In genomic region chr12:6450869-6451347, GRCh38 we compare ENCODE assay signal across 9 cellular contexts. TPM values are rescaled to one million over a fixed set of nuclear protein-coding genes. Genes with fewer than 3 reads are reported as not detected.
A peak's percentile ranks its signal among the peaks of the same experiment; 100 is the strongest.
DNase-seq lines count a peak whose midpoint lies in the region; ATAC-seq and TF ChIP-seq lines count a peak whose summit lies in the region.
"Had no signal": no experiment of that assay in that cellular context is flagged by ENCODE, and none has a peak within 500 bp of the region (broad histone marks: within the 10 kb centered on the region; RNA-seq: fewer than 3 reads in every experiment).

No MANE protein-coding gene starts in this region.

- ATAC-seq in naive B cell (ENCODE audit: low read depth in 2 of 2): no peak
- no peak for ATAC-seq in HG03280 (IDR thresholded peaks at IDR 0.05; ENCODE audit: unreplicated experiment)
- no peak for ATAC-seq in GM18909 (IDR thresholded peaks at IDR 0.05; ENCODE audit: poor library complexity, unreplicated experiment)
- no peak for ATAC-seq in GM19395 (IDR thresholded peaks at IDR 0.05; ENCODE audit: unreplicated experiment)
- ATAC-seq: HCT116 had no signal

- TF ChIP-seq CTCF in BE2C (IDR thresholded peaks at IDR 0.05; ENCODE audit: low read depth, low read length): no peak

- H3K36me3 Mint-ChIP-seq in naive B cell: peaks cover 6 to 7% of the 10 kb centered on the region in 2 donors

- H3K4me1 Mint-ChIP-seq in naive B cell: peaks cover 55 to 71% (median 65%) of the 10 kb centered on the region in 3 donors

- peak overlapping the region; percentile 93 to 100 (median 100) for H3K4me3 Mint-ChIP-seq in naive B cell

- H3K27ac ChIP-seq in effector memory CD4-positive, alpha-beta T cell (ENCODE audit: insufficient read depth, low read length, poor library complexity, severe bottlenecking): peak overlapping the region; percentile 95

- no peaks in the 10 kb centered on the region for H3K27me3 ChIP-seq in BE2C
- H3K27me3 ChIP-seq in effector memory CD4-positive, alpha-beta T cell (replicated peaks; ENCODE audit: control insufficient read depth, insufficient read depth, low read length, poor library complexity, severe bottlenecking): no peaks in the 10 kb centered on the region

- H3K36me3 ChIP-seq in BE2C: no peaks in the 10 kb centered on the region; the same call in 1 of the 2 replicates
- H3K36me3 ChIP-seq in effector memory CD4-positive, alpha-beta T cell (ENCODE audit: control insufficient read depth, insufficient read depth, low read length): peaks cover 20% of the 10 kb centered on the region

- H3K27me3 Mint-ChIP-seq in naive B cell: no peaks in the 10 kb centered on the region

- DNase-seq in BE2C (no peak), NCI-H2227 (lab: John Stamatoyannopoulos, UW; ENCODE audit: unreplicated experiment) (peak; percentile 66), naive B cell (no peak), NCI-H345 treated with DMSO at 0.1 percent for 48 hours (lab: John Stamatoyannopoulos, UW; ENCODE audit: unreplicated experiment) (no peak)
- DNase-seq in effector memory CD4-positive, alpha-beta T cell: no peak

- H3K9me3 ChIP-seq in BE2C: no peaks in the 10 kb centered on the region
- no peaks in the 10 kb centered on the region for H3K9me3 ChIP-seq in effector memory CD4-positive, alpha-beta T cell (ENCODE audit: control insufficient read depth, low read length)

- peaks cover 12% of the 10 kb centered on the region for H3K4me1 ChIP-seq in BE2C
- H3K4me1 ChIP-seq in effector memory CD4-positive, alpha-beta T cell (ENCODE audit: control insufficient read depth, insufficient read depth, low read length, poor library complexity, severe bottlenecking): peaks cover 36% of the 10 kb centered on the region

- H3K4me3 ChIP-seq in BE2C (ENCODE audit: low read depth, low read length): peak overlapping the region; percentile 91
- H3K4me3 ChIP-seq in effector memory CD4-positive, alpha-beta T cell (ENCODE audit: insufficient read depth, low read depth, low read length, poor library complexity, severe bottlenecking): peak overlapping the region; percentile 94

- H3K9me3 Mint-ChIP-seq in naive B cell: no peaks in the 10 kb centered on the region

- H3K27ac Mint-ChIP-seq in naive B cell: peak overlapping the region; percentile 93 to 100 (median 99)

RNA-seq across cellular contexts. Expression of gene TAPBPL, which starts 0.9 kb away (rescaled TPM):
- 9.8 TPM for polyA plus RNA-seq in BE2C (2012; ENCODE audit: insufficient read depth, insufficient read length, low read depth)
- 100 to 1,000 TPM in 3 of 6 donors, 10 to 100 TPM in 3; 61.0 to 128 (median 108) TPM for polyA plus RNA-seq in naive B cell (ENCODE audit: low read depth in 6 of 6)

RNA-seq across cellular contexts. Expression of gene CD27, which starts 6.2 kb away (rescaled TPM):
- polyA plus RNA-seq in BE2C (2012; ENCODE audit: insufficient read depth, insufficient read length, low read depth): 2.4 TPM
- polyA plus RNA-seq in naive B cell (ENCODE audit: low read depth in 6 of 6): 10 to 100 TPM in 1 of 6 donors, 1 to 10 TPM in 5; 3.2 to 14.8 (median 6.6) TPM

RNA-seq across cellular contexts. Expression of gene VAMP1, which starts 19.6 kb away (rescaled TPM):
- polyA plus RNA-seq in BE2C (2012; ENCODE audit: insufficient read depth, insufficient read length, low read depth): 4.2 TPM
- 1 to 10 TPM; 1.7 to 6.7 (median 4.5) TPM for polyA plus RNA-seq in naive B cell (ENCODE audit: low read depth in 6 of 6)

RNA-seq across cellular contexts. Expression of gene MRPL51, which starts 42.2 kb away (rescaled TPM):
- polyA plus RNA-seq in BE2C (2012; ENCODE audit: insufficient read depth, insufficient read length, low read depth): 231 TPM
- polyA plus RNA-seq in naive B cell (ENCODE audit: low read depth in 6 of 6): 100 to 1,000 TPM; 126 to 243 (median 176) TPM

RNA-seq across cellular contexts. Expression of gene NCAPD2, which starts 43.0 kb away (rescaled TPM):
- 41.8 TPM for polyA plus RNA-seq in BE2C (2012; ENCODE audit: insufficient read depth, insufficient read length, low read depth)
- 10 to 100 TPM; 13.3 to 25.5 (median 17.8) TPM for polyA plus RNA-seq in naive B cell (ENCODE audit: low read depth in 6 of 6)
